21 cellular contexts compared by ENCODE assay signal in genomic region chr5:66903709-66904108, GRCh38.
DNase-seq lines count a peak whose midpoint lies in the region; ATAC-seq and TF ChIP-seq lines count a peak whose summit lies in the region.
"Had no signal": no experiment of that assay in that cellular context is flagged by ENCODE, and none has a peak within 500 bp of the region (broad histone marks: within the 10 kb centered on the region; RNA-seq: fewer than 3 reads in every experiment).

No MANE protein-coding gene starts in this region.

- intact Hi-C loops in Right ventricle myocardium superior (cut with DNase I) (no loop called here), left cardiac atrium (cut with DNase I) (no loop called here), colonic mucosa (cut with DNase I) (no loop called here), left colon (cut with DNase I, micrococcal nuclease) (no loop called here), posterior vena cava (cut with DNase I) (no loop called here)

- POLR2A ChIA-PET in naive thymus-derived CD8-positive, alpha-beta T cell (lab: Charles Lee): no interaction called here

- no peak overlapping the region for H3K27ac Mint-ChIP-seq in naive thymus-derived CD8-positive, alpha-beta T cell
- H3K27ac Mint-ChIP-seq: CD4-positive, alpha-beta T cell had no signal

- H3K4me3 Mint-ChIP-seq in naive thymus-derived CD8-positive, alpha-beta T cell: no peak overlapping the region
- H3K4me3 Mint-ChIP-seq: CD4-positive, alpha-beta T cell had no signal

- no peak for TF ChIP-seq CTCF in colonic mucosa (IDR thresholded peaks at IDR 0.05)

- no peak overlapping the region for H3K9ac ChIP-seq in colonic mucosa (ENCODE audit: low read depth in 2 of 2, low read length in 2 of 2)
- H3K9ac ChIP-seq: BLaER1 had no signal

- H3K9me3 ChIP-seq in colonic mucosa: no peaks in the 10 kb centered on the region
- H3K9me3 ChIP-seq: BLaER1 had no signal

- H3K27me3 ChIP-seq in colonic mucosa: no peaks in the 10 kb centered on the region
- H3K27me3 ChIP-seq: BLaER1 had no signal

- no peaks in the 10 kb centered on the region for H3K9me3 Mint-ChIP-seq in naive thymus-derived CD8-positive, alpha-beta T cell
- H3K9me3 Mint-ChIP-seq: CD4-positive, alpha-beta T cell had no signal

- ATAC-seq in Right ventricle myocardium superior (ENCODE audit: poor library complexity) (peak; percentile 25), left cardiac atrium (no peak), left colon (peak; percentile 29), GM18868 (IDR thresholded peaks at IDR 0.05; ENCODE audit: unreplicated experiment) (no peak)
- ATAC-seq in naive thymus-derived CD8-positive, alpha-beta T cell: no peak
- ATAC-seq: HepG2, Right ventricle myocardium inferior had no signal

- no peaks in the 10 kb centered on the region for H3K4me1 ChIP-seq in colonic mucosa
- H3K4me1 ChIP-seq: BLaER1 had no signal

- no peak for DNase-seq in Right ventricle myocardium superior
- no peak for DNase-seq in left cardiac atrium
- DNase-seq in colonic mucosa: no peak
- DNase-seq in left colon: no peak
- DNase-seq in NCI-H748 treated with DMSO at 0.1 percent for 48 hours (lab: John Stamatoyannopoulos, UW): no peak
- no peak for DNase-seq in naive thymus-derived CD8-positive, alpha-beta T cell
- no peak for DNase-seq in posterior vena cava (ENCODE audit: low spot score)
- DNase-seq: ACHN; CD4-positive, alpha-beta T cell; DND-41; KG1; NCI-H1092; NCI-H1436 treated with DMSO at 0.1 percent for 48 hours; NCI-H2171; NCI-H524 treated with DMSO at 0.1 percent for 48 hours; OCI-M1 had no signal

- peaks cover 0 to 12% (median 6%) of the 10 kb centered on the region in 5 donors for H3K27me3 Mint-ChIP-seq in naive thymus-derived CD8-positive, alpha-beta T cell

- H3K27ac ChIP-seq in colonic mucosa: peak overlapping the region; percentile 10
- H3K27ac ChIP-seq: 22Rv1, BLaER1 had no signal

- H3K4me1 Mint-ChIP-seq in naive thymus-derived CD8-positive, alpha-beta T cell: no peaks in the 10 kb centered on the region

- no peaks in the 10 kb centered on the region for H3K36me3 ChIP-seq in colonic mucosa
- H3K36me3 ChIP-seq: BLaER1 had no signal

- H3K36me3 Mint-ChIP-seq in naive thymus-derived CD8-positive, alpha-beta T cell: no peaks in the 10 kb centered on the region

- H3K4me3 ChIP-seq in colonic mucosa: no peak overlapping the region
- H3K4me3 ChIP-seq: BLaER1 had no signal

Comparison
In these comparisons a context has a peak if more than half of its experiments do, and no peak if none do; other contexts are left out.
1. ATAC-seq: peak in Right ventricle myocardium superior (single experiment) and left colon (single experiment); none in left cardiac atrium (0 of 2), naive thymus-derived CD8-positive, alpha-beta T cell (0 of 2) and GM18868 (single experiment).